Comparison of ENCODE assay signal across 28 cellular contexts in the genomic region with DNA sequence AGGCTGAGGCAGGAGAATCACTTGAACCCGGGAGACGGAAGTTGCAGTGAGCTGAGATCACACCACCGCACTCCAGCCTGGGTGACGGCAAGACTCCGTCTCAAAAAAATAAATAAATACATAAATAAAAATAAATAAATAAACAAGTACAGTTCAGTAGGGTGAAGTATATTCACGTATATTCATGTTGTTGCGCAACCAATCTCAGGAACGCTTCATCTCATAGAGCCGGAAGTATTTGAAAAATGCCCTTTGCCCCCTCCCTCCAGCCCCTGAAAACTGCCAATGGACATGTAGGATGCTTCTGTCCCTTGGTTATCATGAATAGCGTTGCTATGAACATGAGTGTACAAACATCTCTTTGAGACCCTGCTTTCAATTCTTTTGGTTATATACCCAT.
"Had no signal": no experiment of that assay in that cellular context is flagged by ENCODE, and none has a peak within 500 bp of the region (broad histone marks: within the 10 kb centered on the region; RNA-seq: fewer than 3 reads in every experiment).

No MANE protein-coding gene starts in this region.

- H3K4me3 ChIP-seq: left lung, lower lobe of right lung, pancreas, prostate gland, sigmoid colon, smooth muscle cell, tibial nerve, vagina had no signal

- H3K4me1 ChIP-seq: left lung, lower lobe of right lung, pancreas, prostate gland, sigmoid colon, tibial nerve, vagina had no signal

- ATAC-seq: left colon; left lung; lower lobe of right lung; naive thymus-derived CD8-positive, alpha-beta T cell; pancreas; right cardiac atrium; stimulated activated memory B cell treated with anti-CD40 and anti-IgM and Interleukin-4, amounts not matched to agents 10 μg/mL and 1 μg/mL and 100 μg/mL, for 72 hours; stimulated activated naive CD8-positive, alpha-beta T cell treated with anti-CD3 and anti-CD28 coated beads, Interleukin-15, amount 100 ng/mL, for 72 hours had no signal

- DNase-seq: hypothalamus; immature natural killer cell; kidney; left colon; left lung; lower lobe of right lung; mammary epithelial cell; mesenchymal stem cell; naive thymus-derived CD8-positive, alpha-beta T cell; nucleus accumbens; pancreas; posterior cingulate gyrus; retina; right cardiac atrium; sigmoid colon; stimulated activated CD4-positive, alpha-beta T cell treated with anti-CD3 and anti-CD28 coated beads, Interleukin-1b, Interleukin-23, amount 100 ng/mL, for 48 hours; stimulated activated CD4-positive, alpha-beta T cell treated with anti-CD3 and anti-CD28 coated beads, Interleukin-2, amount 100 ng/mL, for 48 hours; stimulated activated CD4-positive, alpha-beta T cell treated with anti-CD3 and anti-CD28 coated beads, Interleukin-4, amount 100 ng/mL, for 4 hours; stimulated activated CD8-positive, alpha-beta memory T cell treated with anti-CD3 and anti-CD28 coated beads, Interleukin-4, amount 100 ng/mL, for 48 hours; stimulated activated naive CD4-positive, alpha-beta T cell treated with Interleukin-2 at 50 U/mL for 16 hours; stimulated activated naive CD8-positive, alpha-beta T cell treated with anti-CD3 and anti-CD28 coated beads, Interleukin-15, amount 100 ng/mL, for 72 hours; substantia nigra had no signal

- FAIRE-seq: islet of Langerhans, kidney, pancreas had no signal

- H3K27ac ChIP-seq: left lung, lower lobe of right lung, pancreas, prostate gland, sigmoid colon, tibial nerve, vagina had no signal

- H3K27me3 ChIP-seq: left lung, pancreas, sigmoid colon, tibial nerve, vagina had no signal

- H3K36me3 ChIP-seq: left lung, lower lobe of right lung, pancreas, prostate gland, sigmoid colon, tibial nerve, vagina had no signal

- H3K9me3 ChIP-seq: left lung, lower lobe of right lung, pancreas, prostate gland, sigmoid colon, tibial nerve, vagina had no signal

- H3K4me2 ChIP-seq: smooth muscle cell had no signal
